ENCODE assay signal across 21 cellular contexts in genomic region chr10:34748767-34749166, GRCh38.
DNase-seq lines count a peak whose midpoint lies in the region; ATAC-seq and TF ChIP-seq lines count a peak whose summit lies in the region.
"Had no signal": no experiment of that assay in that cellular context is flagged by ENCODE, and none has a peak within 500 bp of the region (broad histone marks: within the 10 kb centered on the region; RNA-seq: fewer than 3 reads in every experiment).

No MANE protein-coding gene starts in this region.

- CTCF ChIA-PET in CD8-positive, alpha-beta memory T cell (lab: Charles Lee), result no interaction called here

- ATAC-seq in left lung, result no peak
- ATAC-seq: HepG2 had no signal

- TF ChIP-seq CTCF in Loucy (conservative IDR thresholded peaks at IDR 0.05; ENCODE audit: low read length) (no peak), left lung (IDR thresholded peaks at IDR 0.05) (no peak)

- H3K36me3 Mint-ChIP-seq in CD8-positive, alpha-beta memory T cell, result no peaks in the 10 kb centered on the region
- H3K36me3 Mint-ChIP-seq: CD14-positive monocyte had no signal

- H2AFZ ChIP-seq in Loucy (ENCODE audit: low read length), result 0 out of 2 replicates have a peak overlapping the region, but pooled peaks have one; percentile 1

- H3K4me3 ChIP-seq in Loucy (ENCODE audit: low read length, poor library complexity, severe bottlenecking), result peak overlapping the region; percentile 64
- no peak overlapping the region for H3K4me3 ChIP-seq in left lung
- no peak overlapping the region for H3K4me3 ChIP-seq in CD8-positive, alpha-beta memory T cell (ENCODE audit: low read length)
- H3K4me3 ChIP-seq: Peyer's patch, SJCRH30 had no signal

- no peak overlapping the region for H3K27ac Mint-ChIP-seq in CD8-positive, alpha-beta memory T cell
- H3K27ac Mint-ChIP-seq: HFFc6 had no signal

- POLR2A ChIA-PET in CD8-positive, alpha-beta memory T cell (lab: Charles Lee), result no interaction called here

- peaks cover 83% of the 10 kb centered on the region for H3K79me2 ChIP-seq in Loucy (ENCODE audit: insufficient read depth, low read length)

- peaks cover 3% of the 10 kb centered on the region; the same call in 1 of the 2 replicates for H3F3A ChIP-seq in Loucy (ENCODE audit: low read depth)

- H3K27me3 Mint-ChIP-seq in CD8-positive, alpha-beta memory T cell, result no peaks in the 10 kb centered on the region

- no peak overlapping the region for H3K27ac ChIP-seq in left lung
- no peak overlapping the region for H3K27ac ChIP-seq in CD8-positive, alpha-beta memory T cell (ENCODE audit: low read depth, low read length)
- H3K27ac ChIP-seq: KMS-11, Peyer's patch, SJCRH30 had no signal

- H3K4me3 Mint-ChIP-seq in CD8-positive, alpha-beta memory T cell, result no peak overlapping the region
- H3K4me3 Mint-ChIP-seq: CD14-positive monocyte, HFFc6 had no signal

- H3K27me3 ChIP-seq in Loucy (ENCODE audit: insufficient read depth, low read length, poor library complexity, severe bottlenecking) (no peaks in the 10 kb centered on the region), left lung (no peaks in the 10 kb centered on the region)
- H3K27me3 ChIP-seq in CD8-positive, alpha-beta memory T cell (ENCODE audit: insufficient read depth, low read length, poor library complexity, severe bottlenecking), result no peaks in the 10 kb centered on the region
- H3K27me3 ChIP-seq: Peyer's patch, SJCRH30 had no signal

- H4K20me1 ChIP-seq in Loucy (ENCODE audit: insufficient read depth, low read length, poor library complexity, severe bottlenecking), result peaks cover 5% of the 10 kb centered on the region

- intact Hi-C loops in left lung (cut with DNase I), result no loop called here

- DNase-seq in NCI-H748 (lab: John Stamatoyannopoulos, UW; ENCODE audit: unreplicated experiment), result peak; percentile 13
- no peak for DNase-seq in NCI-H748 treated with DMSO at 0.1 percent for 48 hours (lab: John Stamatoyannopoulos, UW)
- DNase-seq in erythroblast (lab: John Stamatoyannopoulos, UW), result peak; percentile 7 to 53
- no peak for DNase-seq in AG08396 (ENCODE audit: low spot score)
- no peak for DNase-seq in left lung
- DNase-seq in CD8-positive, alpha-beta memory T cell, result no peak
- DNase-seq: H7, HFFc6, NCI-H1048, NCI-H1417 treated with DMSO at 0.1 percent for 48 hours, NCI-H1930, NCI-H2171, NCI-H345, NCI-H524, Peyer's patch, T-helper 1 cell had no signal

- no peaks in the 10 kb centered on the region for H3K9me3 ChIP-seq in Loucy (ENCODE audit: insufficient read depth, low read depth, low read length)
- H3K9me3 ChIP-seq in left lung, result no peaks in the 10 kb centered on the region
- no peaks in the 10 kb centered on the region for H3K9me3 ChIP-seq in CD8-positive, alpha-beta memory T cell (ENCODE audit: low read length)
- H3K9me3 ChIP-seq: Peyer's patch, SJCRH30 had no signal

- H3K4me1 Mint-ChIP-seq in CD8-positive, alpha-beta memory T cell, result no peaks in the 10 kb centered on the region
- H3K4me1 Mint-ChIP-seq: CD14-positive monocyte had no signal

- no peaks in the 10 kb centered on the region for H3K9me2 ChIP-seq in Loucy (replicated peaks; ENCODE audit: low read depth, low read length)

- TF ChIP-seq POLR2A in erythroblast (IDR thresholded peaks at IDR 0.05; ENCODE audit: low read length), result no peak

- no peaks in the 10 kb centered on the region for H3K36me3 ChIP-seq in Loucy (ENCODE audit: insufficient read depth, low read length)
- no peaks in the 10 kb centered on the region for H3K36me3 ChIP-seq in left lung
- H3K36me3 ChIP-seq in CD8-positive, alpha-beta memory T cell (ENCODE audit: insufficient read depth, low read length), result no peaks in the 10 kb centered on the region
- H3K36me3 ChIP-seq: Peyer's patch, SJCRH30 had no signal

- peaks cover 49% of the 10 kb centered on the region for H3K4me1 ChIP-seq in Loucy (ENCODE audit: insufficient read depth, low read length, poor library complexity, severe bottlenecking)
- peaks cover 0 to 6% of the 10 kb centered on the region in 2 donors for H3K4me1 ChIP-seq in left lung
- H3K4me1 ChIP-seq in CD8-positive, alpha-beta memory T cell (ENCODE audit: insufficient read depth, low read length), result no peaks in the 10 kb centered on the region

- peak overlapping the region; percentile 36 for H3K9ac ChIP-seq in Loucy (ENCODE audit: low read depth, low read length, poor library complexity, severe bottlenecking)
- H3K9ac ChIP-seq: KMS-11 had no signal

- H3K4me2 ChIP-seq in Loucy (ENCODE audit: low read depth, low read length, poor library complexity, severe bottlenecking), result peak overlapping the region; percentile 74
- H3K4me2 ChIP-seq: KMS-11 had no signal

- H3K9me3 Mint-ChIP-seq in CD8-positive, alpha-beta memory T cell, result peaks cover 0 to 1% (median 0%) of the 10 kb centered on the region in 5 donors
- H3K9me3 Mint-ChIP-seq: HFFc6 had no signal

Comparison
In these comparisons a context has a peak if more than half of its experiments do, and no peak if none do; other contexts are left out.
1. DNase-seq: peak in NCI-H748 (single experiment) and erythroblast (2 of 2); none in NCI-H748 treated with DMSO at 0.1 percent for 48 hours (single experiment), AG08396 (single experiment), left lung (0 of 2) and CD8-positive, alpha-beta memory T cell (0 of 5).